In the genomic region with DNA sequence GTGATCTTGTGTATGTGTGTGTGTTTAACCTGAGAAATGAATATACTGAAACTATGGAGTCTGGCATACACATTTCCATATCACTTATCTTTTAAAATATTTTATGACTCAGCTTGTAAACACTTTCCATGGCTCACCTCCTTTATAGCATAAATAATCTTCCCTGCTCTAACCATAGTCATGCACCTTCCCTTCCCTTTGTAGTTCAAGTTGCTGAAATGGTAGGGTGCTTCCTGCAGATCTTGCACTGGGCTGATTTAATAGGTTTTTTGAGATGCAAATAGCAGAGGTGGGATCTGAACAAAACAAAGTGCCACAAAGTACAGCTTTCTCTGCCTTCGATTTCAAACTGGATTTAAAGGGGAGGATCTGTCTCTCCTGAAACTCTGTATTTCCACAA, we compare ENCODE assay signal across 20 cellular contexts.
"Had no signal": no experiment of that assay in that cellular context is flagged by ENCODE, and none has a peak within 500 bp of the region (broad histone marks: within the 10 kb centered on the region; RNA-seq: fewer than 3 reads in every experiment).

No MANE protein-coding gene starts in this region.

- H3K4me1 ChIP-seq: adrenal gland, body of pancreas, left ventricle myocardium inferior, right lobe of liver had no signal

- H3K27ac ChIP-seq: adrenal gland, body of pancreas, left ventricle myocardium inferior, right lobe of liver had no signal

- H3K27me3 Mint-ChIP-seq: activated CD4-positive, alpha-beta T cell treated with anti-CD3 and anti-CD28 coated beads, Interleukin-2, amount 10 ng/mL, durations not matched to agents 7 days and 5 days; central memory CD8-positive, alpha-beta T cell; memory B cell; progenitor cell of endocrine pancreas; stimulated activated memory B cell treated with anti-CD40 and anti-IgM and Interleukin-4, amounts not matched to agents 10 μg/mL and 1 μg/mL and 100 μg/mL, for 72 hours had no signal

- H3K27ac Mint-ChIP-seq: activated CD4-positive, alpha-beta T cell treated with anti-CD3 and anti-CD28 coated beads, Interleukin-2, amount 10 ng/mL, durations not matched to agents 7 days and 5 days; memory B cell; nephron; progenitor cell of endocrine pancreas; stimulated activated memory B cell treated with anti-CD40 and anti-IgM and Interleukin-4, amounts not matched to agents 10 μg/mL and 1 μg/mL and 100 μg/mL, for 72 hours; T-helper 1 cell treated with Interleukin-12 subunit alpha and Interleukin-12 subunit beta and Interleukin-4 antibody, amounts not matched to agents 30 μg/mL and 1 μg/mL, for 36 hours had no signal

- H3K4me1 Mint-ChIP-seq: activated CD4-positive, alpha-beta T cell treated with anti-CD3 and anti-CD28 coated beads, Interleukin-2, amount 10 ng/mL, durations not matched to agents 7 days and 5 days; central memory CD8-positive, alpha-beta T cell; memory B cell; nephron; stimulated activated memory B cell treated with anti-CD40 and anti-IgM and Interleukin-4, amounts not matched to agents 10 μg/mL and 1 μg/mL and 100 μg/mL, for 72 hours had no signal

- H3K36me3 ChIP-seq: adrenal gland, left ventricle myocardium inferior, right lobe of liver had no signal

- H3K36me3 Mint-ChIP-seq: memory B cell; stimulated activated memory B cell treated with anti-CD40 and anti-IgM and Interleukin-4, amounts not matched to agents 10 μg/mL and 1 μg/mL and 100 μg/mL, for 72 hours had no signal

- H3K4me3 ChIP-seq: adrenal gland, body of pancreas, left ventricle myocardium inferior, right lobe of liver had no signal

- DNase-seq: activated CD4-positive, alpha-beta T cell treated with anti-CD3 and anti-CD28 coated beads, Interleukin-2, amount 10 ng/mL, durations not matched to agents 7 days and 5 days; activated CD4-positive, CD25-positive, alpha-beta regulatory T cell; activated CD8-positive, alpha-beta memory T cell treated with anti-CD3 and anti-CD28 coated beads for 24 hours; activated naive CD4-positive, alpha-beta T cell treated with anti-CD3 and anti-CD28 coated beads, Interleukin-2, amount 50 U/mL, for 16 hours; activated T-cell treated with anti-CD3 and anti-CD28 coated beads for 4 hours; adrenal gland; body of pancreas; cortex of kidney; effector memory CD4-positive, alpha-beta T cell; hippocampal formation; left ventricle myocardium inferior; occipital lobe; trophoblast cell had no signal

- H3K27me3 ChIP-seq: adrenal gland, body of pancreas, right lobe of liver had no signal

- H3K4me3 Mint-ChIP-seq: activated CD4-positive, alpha-beta T cell treated with anti-CD3 and anti-CD28 coated beads, Interleukin-2, amount 10 ng/mL, durations not matched to agents 7 days and 5 days; central memory CD8-positive, alpha-beta T cell; memory B cell; nephron; stimulated activated memory B cell treated with anti-CD40 and anti-IgM and Interleukin-4, amounts not matched to agents 10 μg/mL and 1 μg/mL and 100 μg/mL, for 72 hours; T-helper 1 cell treated with Interleukin-12 subunit alpha and Interleukin-12 subunit beta and Interleukin-4 antibody, amounts not matched to agents 30 μg/mL and 1 μg/mL, for 36 hours had no signal

- ATAC-seq: body of pancreas; stimulated activated memory B cell treated with anti-CD40 and anti-IgM and Interleukin-4, amounts not matched to agents 10 μg/mL and 1 μg/mL and 100 μg/mL, for 72 hours had no signal

- H3K9me3 ChIP-seq: adrenal gland, body of pancreas, right lobe of liver had no signal
